1 cellular context compared by ENCODE assay signal in genomic region chr17:80456465-80457235, GRCh38.
TF ChIP-seq lines count a peak whose summit lies in the region.

No MANE protein-coding gene starts in this region.

TF ChIP-seq in IMR-90, 13 proteins besides CTCF, POLR2A, EP300 and RAD21 (continued from another document):
- TF ChIP-seq RCOR1 (IDR thresholded peaks at IDR 0.05; ENCODE audit: insufficient replicate concordance, low read length) (no peak), RFX5 (IDR thresholded peaks at IDR 0.05; ENCODE audit: low read depth, low read length) (no peak), MAZ (IDR thresholded peaks at IDR 0.05; ENCODE audit: borderline replicate concordance, low read depth, low read length) (no peak), CEBPB (IDR thresholded peaks at IDR 0.05; ENCODE audit: low read depth, low read length) (no peak), MAFK (IDR thresholded peaks at IDR 0.05; ENCODE audit: low read depth, low read length) (no peak), FOS (IDR thresholded peaks at IDR 0.05; ENCODE audit: low read depth, low read length) (no peak), CHD1 (IDR thresholded peaks at IDR 0.05; ENCODE audit: low read depth, low read length) (no peak)
